1 cellular context compared by ENCODE assay signal in genomic region chr5:172868436-172868923, GRCh38.
TF ChIP-seq lines count a peak whose summit lies in the region.

No MANE protein-coding gene starts in this region.

TF ChIP-seq in HepG2, 621 proteins besides CTCF, POLR2A, EP300 and RAD21 (continued from another document and continues in another):
- TF ChIP-seq SMAD9 (CRISPR knock-in tag; IDR thresholded peaks at IDR 0.05) (no peak), NAIF1 (CRISPR knock-in tag; IDR thresholded peaks at IDR 0.05; ENCODE audit: borderline replicate concordance) (no peak), YEATS4 (CRISPR knock-in tag; IDR thresholded peaks at IDR 0.05; ENCODE audit: borderline replicate concordance) (no peak; the same call in 1 of the 2 replicates), TARDBP (CRISPR knock-in tag; IDR thresholded peaks at IDR 0.05) (no peak), ZNF644 (CRISPR knock-in tag; IDR thresholded peaks at IDR 0.05; ENCODE audit: low read depth) (no peak), ZNF713 (CRISPR knock-in tag; IDR thresholded peaks at IDR 0.05) (0 out of 2 replicates have a peak, but pooled peaks have one; percentile 73), MIXL1 (CRISPR knock-in tag; IDR thresholded peaks at IDR 0.05) (peak; percentile 84), KLF6 (CRISPR knock-in tag; IDR thresholded peaks at IDR 0.05) (no peak), NPAS2 (CRISPR knock-in tag; IDR thresholded peaks at IDR 0.05; ENCODE audit: borderline replicate concordance) (no peak), ZNF33B (CRISPR knock-in tag; IDR thresholded peaks at IDR 0.05) (no peak), PPARG (CRISPR knock-in tag; conservative IDR thresholded peaks at IDR 0.05) (peak; percentile 78), NFE2L1 (CRISPR knock-in tag; IDR thresholded peaks at IDR 0.05; ENCODE audit: borderline replicate concordance) (no peak), THAP11 (CRISPR knock-in tag; IDR thresholded peaks at IDR 0.05) (no peak), ZNF841 (CRISPR knock-in tag; IDR thresholded peaks at IDR 0.05; ENCODE audit: borderline replicate concordance) (no peak), AGO1 (IDR thresholded peaks at IDR 0.05; ENCODE audit: low read depth, low read length, poor library complexity, severe bottlenecking) (no peak), ZNF770 (CRISPR knock-in tag; IDR thresholded peaks at IDR 0.05) (no peak), ZNF382 (CRISPR knock-in tag; IDR thresholded peaks at IDR 0.05; ENCODE audit: borderline replicate concordance) (no peak), IKZF5 (CRISPR knock-in tag; IDR thresholded peaks at IDR 0.05) (no peak), ZNF597 (CRISPR knock-in tag; IDR thresholded peaks at IDR 0.05) (no peak), SRSF9 (IDR thresholded peaks at IDR 0.05; ENCODE audit: borderline replicate concordance, insufficient read depth, low read depth, low read length, poor library complexity, severe bottlenecking) (no peak), TEAD3 (CRISPR knock-in tag; optimal IDR thresholded peaks at IDR 0.05; ENCODE audit: borderline replicate concordance) (peak; percentile 87), RBM39 (IDR thresholded peaks at IDR 0.05; ENCODE audit: low read depth, low read length, poor library complexity, severe bottlenecking) (no peak), GABPB1 (CRISPR knock-in tag; IDR thresholded peaks at IDR 0.05) (no peak), ZBTB3 (CRISPR knock-in tag; IDR thresholded peaks at IDR 0.05; ENCODE audit: borderline replicate concordance, low read depth) (no peak), AGO2 (optimal IDR thresholded peaks at IDR 0.05; ENCODE audit: low read depth, low read length) (no peak), ARNTL (CRISPR knock-in tag; IDR thresholded peaks at IDR 0.05) (no peak), ZNF768 (CRISPR knock-in tag; IDR thresholded peaks at IDR 0.05) (no peak), TGIF2 (CRISPR knock-in tag; IDR thresholded peaks at IDR 0.05) (no peak), SP5 (CRISPR knock-in tag; IDR thresholded peaks at IDR 0.05; ENCODE audit: borderline replicate concordance, low read depth) (peak; percentile 76), JUND (CRISPR knock-in tag; IDR thresholded peaks at IDR 0.05) (0 out of 2 replicates have a peak, but pooled peaks have one; percentile 76), FOXO1 (CRISPR knock-in tag; IDR thresholded peaks at IDR 0.05) (peak; percentile 80; the same call in 1 of the 2 replicates), MEF2D (CRISPR knock-in tag; IDR thresholded peaks at IDR 0.05) (no peak), SMARCE1 (IDR thresholded peaks at IDR 0.05; ENCODE audit: borderline replicate concordance) (no peak), ZNF547 (CRISPR knock-in tag; IDR thresholded peaks at IDR 0.05) (no peak), ZNF124 (CRISPR knock-in tag; IDR thresholded peaks at IDR 0.05) (no peak), ZFP62 (CRISPR knock-in tag; IDR thresholded peaks at IDR 0.05) (no peak), SRSF1 (optimal IDR thresholded peaks at IDR 0.05; ENCODE audit: low read depth, low read length) (no peak), BCL6 (CRISPR knock-in tag; IDR thresholded peaks at IDR 0.05) (peak; percentile 33; the same call in 1 of the 2 replicates), SRY (CRISPR knock-in tag; IDR thresholded peaks at IDR 0.05) (no peak), EED (CRISPR knock-in tag; IDR thresholded peaks at IDR 0.05) (no peak), HINFP (CRISPR knock-in tag; IDR thresholded peaks at IDR 0.05; ENCODE audit: low read depth) (no peak), ZKSCAN8 (CRISPR knock-in tag; IDR thresholded peaks at IDR 0.05; ENCODE audit: borderline replicate concordance) (peak; percentile 40; the same call in 1 of the 2 replicates), BRCA1 (CRISPR knock-in tag; IDR thresholded peaks at IDR 0.05) (no peak), ADNP (CRISPR knock-in tag; IDR thresholded peaks at IDR 0.05) (no peak), HOMEZ (CRISPR knock-in tag; IDR thresholded peaks at IDR 0.05; ENCODE audit: low read depth) (peak; percentile 60), TAF15 (IDR thresholded peaks at IDR 0.05; ENCODE audit: low read depth, low read length, poor library complexity, severe bottlenecking) (no peak), ZNF772 (CRISPR knock-in tag; IDR thresholded peaks at IDR 0.05) (no peak), ZNF776 (CRISPR knock-in tag; IDR thresholded peaks at IDR 0.05) (no peak), SETDB1 (CRISPR knock-in tag; IDR thresholded peaks at IDR 0.05; ENCODE audit: borderline replicate concordance) (no peak), CBX2 (IDR thresholded peaks at IDR 0.05; ENCODE audit: low read depth, low read length) (no peak), CBX2 (CRISPR knock-in tag; IDR thresholded peaks at IDR 0.05; ENCODE audit: low read depth) (no peak), MYNN (CRISPR knock-in tag; IDR thresholded peaks at IDR 0.05; ENCODE audit: low read depth) (no peak), ZNF343 (CRISPR knock-in tag; IDR thresholded peaks at IDR 0.05) (no peak), ISX (CRISPR knock-in tag; conservative IDR thresholded peaks at IDR 0.05) (no peak), CEBPG (CRISPR knock-in tag; IDR thresholded peaks at IDR 0.05) (0 out of 2 replicates have a peak, but pooled peaks have one; percentile 18), THAP8 (CRISPR knock-in tag; IDR thresholded peaks at IDR 0.05; ENCODE audit: borderline replicate concordance) (no peak), NR2F1 (CRISPR knock-in tag; IDR thresholded peaks at IDR 0.05) (peak; percentile 35 to 55; a peak in 2 of 4 replicates), ZFX (CRISPR knock-in tag; IDR thresholded peaks at IDR 0.05; ENCODE audit: low read depth) (peak; percentile 22; the same call in 1 of the 2 replicates), ZNF773 (CRISPR knock-in tag; IDR thresholded peaks at IDR 0.05; ENCODE audit: borderline replicate concordance) (no peak), RFX5 (IDR thresholded peaks at IDR 0.05; ENCODE audit: low read depth, low read length) (no peak), ZNF503 (CRISPR knock-in tag; IDR thresholded peaks at IDR 0.05) (no peak), ZNF710 (CRISPR knock-in tag; IDR thresholded peaks at IDR 0.05; ENCODE audit: borderline replicate concordance) (no peak), NFYC (CRISPR knock-in tag; IDR thresholded peaks at IDR 0.05) (no peak), HMG20A (CRISPR knock-in tag; IDR thresholded peaks at IDR 0.05; ENCODE audit: borderline replicate concordance) (peak; percentile 57; the same call in 1 of the 2 replicates), ZNF530 (CRISPR knock-in tag; IDR thresholded peaks at IDR 0.05; ENCODE audit: low read depth) (no peak), MBD4 (IDR thresholded peaks at IDR 0.05; ENCODE audit: borderline replicate concordance, low read length) (no peak), JUN (CRISPR knock-in tag; IDR thresholded peaks at IDR 0.05) (peak; percentile 75; the same call in 1 of the 2 replicates), SOX5 (CRISPR knock-in tag; IDR thresholded peaks at IDR 0.05; ENCODE audit: borderline replicate concordance) (peak; percentile 79), NR3C1 (CRISPR knock-in tag; IDR thresholded peaks at IDR 0.05) (no peak), CC2D1A (CRISPR knock-in tag; IDR thresholded peaks at IDR 0.05) (no peak), ZNF75D (CRISPR knock-in tag; IDR thresholded peaks at IDR 0.05; ENCODE audit: borderline replicate concordance) (no peak)
